11 cellular contexts compared by ENCODE assay signal in genomic region chr2:67625671-67626070, GRCh38.
A peak's percentile ranks its signal among the peaks of the same experiment; 100 is the strongest.
DNase-seq lines count a peak whose midpoint lies in the region; ATAC-seq and TF ChIP-seq lines count a peak whose summit lies in the region.
"Had no signal": no experiment of that assay in that cellular context is flagged by ENCODE, and none has a peak within 500 bp of the region (broad histone marks: within the 10 kb centered on the region; RNA-seq: fewer than 3 reads in every experiment).

No MANE protein-coding gene starts in this region.

- TF ChIP-seq CTCF in MCF 10A (IDR thresholded peaks at IDR 0.05; ENCODE audit: unreplicated experiment) (no peak), esophagus squamous epithelium (IDR thresholded peaks at IDR 0.05) (no peak), chondrocyte (IDR thresholded peaks at IDR 0.05) (no peak)

- H3K4me3 ChIP-seq in esophagus squamous epithelium, result no peak overlapping the region

- no peak for ATAC-seq in HG03378 (IDR thresholded peaks at IDR 0.05; ENCODE audit: unreplicated experiment)
- ATAC-seq: activated CD8-positive, alpha-beta T cell treated with anti-CD3 and anti-CD28 coated beads for 36 hours had no signal

- peak overlapping the region; percentile 72 for H3K27ac Mint-ChIP-seq in MCF 10A (ENCODE audit: low read depth, unreplicated experiment)
- H3K27ac Mint-ChIP-seq in chondrocyte (ENCODE audit: unreplicated experiment), result no peak overlapping the region
- H3K27ac Mint-ChIP-seq: activated CD8-positive, alpha-beta T cell treated with anti-CD3 and anti-CD28 coated beads for 36 hours; CD4-positive, alpha-beta T cell had no signal

- H3K27ac ChIP-seq in esophagus squamous epithelium, result peak overlapping the region in 2 of 4 donors; percentile 41 to 59

- no peaks in the 10 kb centered on the region for H3K9me3 ChIP-seq in esophagus squamous epithelium

- H3K27me3 Mint-ChIP-seq in MCF 10A (ENCODE audit: insufficient read depth, unreplicated experiment), result no peaks in the 10 kb centered on the region
- peaks cover 12% of the 10 kb centered on the region for H3K27me3 Mint-ChIP-seq in chondrocyte (ENCODE audit: low read depth)
- H3K27me3 Mint-ChIP-seq: activated CD8-positive, alpha-beta T cell treated with anti-CD3 and anti-CD28 coated beads for 36 hours; CD4-positive, alpha-beta T cell had no signal

- no peak for TF ChIP-seq POLR2A in esophagus squamous epithelium (IDR thresholded peaks at IDR 0.05)

- POLR2A ChIA-PET in MCF 10A (lab: Yijun Ruan, JAX), result interaction anchor here (0.9 kb wide), 1 partner anchor 31 kb away, joined by 3 read pairs; no protein-coding TSS in a partner anchor

- BruUV-seq in MCF 10A (replicated peaks; lab: Mats Ljungman, UMichigan), result no TSS peak

- 37 to 41% methylated on average over 2 of the region's 2 CpGs for WGBS in esophagus squamous epithelium, 2 donors

- H3K4me3 Mint-ChIP-seq in MCF 10A (ENCODE audit: unreplicated experiment) (no peak overlapping the region), chondrocyte (ENCODE audit: unreplicated experiment) (no peak overlapping the region)
- H3K4me3 Mint-ChIP-seq: activated CD8-positive, alpha-beta T cell treated with anti-CD3 and anti-CD28 coated beads for 36 hours; CD4-positive, alpha-beta T cell had no signal

- CTCF ChIA-PET in MCF 10A (lab: Yijun Ruan, JAX), result no interaction called here

- H3K27me3 ChIP-seq in esophagus squamous epithelium, result no peaks in the 10 kb centered on the region

- no peaks in the 10 kb centered on the region for H3K4me1 ChIP-seq in esophagus squamous epithelium

- no peaks in the 10 kb centered on the region for H3K36me3 ChIP-seq in esophagus squamous epithelium

- H3K9me3 Mint-ChIP-seq in MCF 10A (ENCODE audit: unreplicated experiment), result no peaks in the 10 kb centered on the region
- peaks cover 9% of the 10 kb centered on the region for H3K9me3 Mint-ChIP-seq in chondrocyte (ENCODE audit: low read depth)
- H3K9me3 Mint-ChIP-seq: activated CD8-positive, alpha-beta T cell treated with anti-CD3 and anti-CD28 coated beads for 36 hours had no signal

- H3K4me1 Mint-ChIP-seq in MCF 10A (ENCODE audit: insufficient read depth, unreplicated experiment), result peaks cover 14% of the 10 kb centered on the region
- no peaks in the 10 kb centered on the region for H3K4me1 Mint-ChIP-seq in chondrocyte (ENCODE audit: low read depth)

- no peaks in the 10 kb centered on the region for H3K36me3 Mint-ChIP-seq in MCF 10A (ENCODE audit: insufficient read depth, unreplicated experiment)
- H3K36me3 Mint-ChIP-seq in chondrocyte (ENCODE audit: low read depth), result no peaks in the 10 kb centered on the region

- intact Hi-C loops in MCF 10A (cut with micrococcal nuclease) (no loop called here), esophagus squamous epithelium (cut with DNase I) (no loop called here)

- DNase-seq in HT1080 (ENCODE audit: low read depth), result peak; percentile 83
- DNase-seq in MCF 10A (ENCODE audit: unreplicated experiment), result no peak
- DNase-seq in kidney glomerular epithelial cell (lab: John Stamatoyannopoulos, UW), result peak; percentile 50
- no peak for DNase-seq in esophagus squamous epithelium (lab: John Stamatoyannopoulos, UW)
- DNase-seq in chondrocyte (ENCODE audit: low spot score), result no peak
- no peak for DNase-seq in HK-2 (ENCODE audit: unreplicated experiment)
- DNase-seq: activated CD8-positive, alpha-beta T cell treated with anti-CD3 and anti-CD28 coated beads for 36 hours; amygdala; CD4-positive, alpha-beta T cell; posterior cingulate gyrus had no signal

Comparison
In these comparisons a context has a peak if more than half of its experiments do, and no peak if none do; other contexts are left out.
1. DNase-seq: peak in HT1080 (single experiment) and kidney glomerular epithelial cell (single experiment); none in MCF 10A (single experiment), esophagus squamous epithelium (single experiment), chondrocyte (single experiment) and HK-2 (single experiment).